21 cellular contexts compared by ENCODE assay signal in genomic region chr21:29854795-29855194, GRCh38.
"Had no signal": no experiment of that assay in that cellular context is flagged by ENCODE, and none has a peak within 500 bp of the region (broad histone marks: within the 10 kb centered on the region; RNA-seq: fewer than 3 reads in every experiment).

No MANE protein-coding gene starts in this region.

- ATAC-seq: foreskin keratinocyte, gastroesophageal sphincter, heart left ventricle, left cardiac atrium, lower lobe of right lung, mucosa of descending colon had no signal

- H3K27ac ChIP-seq: coronary artery, dorsolateral prefrontal cortex, esophagus muscularis mucosa, foreskin keratinocyte, gastroesophageal sphincter, heart left ventricle, left ventricle myocardium inferior, lower lobe of right lung had no signal

- DNase-seq: dermis blood vessel endothelial cell; dorsolateral prefrontal cortex; effector CD4-positive, alpha-beta T cell; effector memory CD4-positive, alpha-beta T cell; foreskin keratinocyte; heart left ventricle; hippocampal formation; left cardiac atrium; left ventricle myocardium inferior; lower lobe of right lung; mesenchymal stem cell; mucosa of descending colon; naive B cell had no signal

- H3K27me3 ChIP-seq: dorsolateral prefrontal cortex, foreskin keratinocyte, gastroesophageal sphincter, heart left ventricle had no signal

- H3K4me1 ChIP-seq: esophagus muscularis mucosa, foreskin keratinocyte, gastroesophageal sphincter, heart left ventricle, left ventricle myocardium inferior, lower lobe of right lung had no signal

- H3K36me3 ChIP-seq: esophagus muscularis mucosa, gastroesophageal sphincter, heart left ventricle, left ventricle myocardium inferior, lower lobe of right lung had no signal

- FAIRE-seq: colon, endothelial cell of umbilical vein, frontal cortex, islet of Langerhans, keratinocyte had no signal

- H3K9me3 ChIP-seq: esophagus muscularis mucosa, gastroesophageal sphincter, heart left ventricle, left ventricle myocardium inferior, lower lobe of right lung, mucosa of descending colon had no signal

- H3K4me3 ChIP-seq: coronary artery, dorsolateral prefrontal cortex, esophagus muscularis mucosa, gastroesophageal sphincter, heart left ventricle, left ventricle myocardium inferior, lower lobe of right lung, mucosa of descending colon had no signal
